Comparison of ENCODE assay signal across 8 cellular contexts in the genomic region with DNA sequence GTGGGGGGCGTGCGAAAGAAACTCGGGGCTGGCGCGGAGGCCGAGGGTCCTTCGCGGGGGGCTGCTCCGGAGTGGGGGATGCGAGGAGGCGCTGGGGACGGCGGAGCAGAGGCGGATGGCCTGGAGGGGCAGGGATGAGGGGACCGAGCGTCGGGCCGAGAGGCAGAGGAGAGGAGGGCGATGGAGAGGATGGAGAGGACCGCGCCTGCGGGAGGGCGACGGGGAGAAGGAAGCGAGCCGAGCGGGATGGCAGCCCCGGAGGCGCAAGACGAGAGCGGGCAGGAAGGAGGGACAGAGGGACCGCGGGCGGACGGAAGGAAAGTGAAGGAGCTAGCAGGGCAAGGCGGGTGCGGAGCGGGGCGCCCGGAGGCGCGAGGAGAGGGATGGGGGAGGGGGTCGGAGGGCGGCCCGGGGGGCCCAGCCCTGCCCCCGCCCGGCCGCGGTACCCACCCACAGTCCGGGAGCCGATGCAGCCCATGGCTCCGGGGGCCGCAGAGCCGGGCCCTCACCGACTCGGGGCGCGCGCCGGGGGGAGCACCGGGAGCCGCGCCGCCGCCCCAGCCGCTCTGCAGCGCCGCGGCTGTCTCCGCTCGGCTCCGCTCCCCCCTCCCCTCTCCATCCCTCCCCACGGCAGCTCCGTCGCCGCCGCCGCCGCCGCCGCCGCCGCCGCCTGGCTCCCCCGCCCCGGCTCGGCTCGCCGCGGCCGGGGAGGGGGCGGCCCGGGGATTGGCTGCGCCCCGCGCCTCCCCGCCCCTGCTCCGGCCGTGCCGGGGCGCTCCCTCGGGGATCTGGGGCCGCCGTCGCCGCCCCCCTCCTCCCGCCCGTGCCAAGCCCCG. TPM values are rescaled to one million over a fixed set of nuclear protein-coding genes. Genes with fewer than 3 reads are reported as not detected.
DNase-seq lines count a peak whose midpoint lies in the region; ATAC-seq and TF ChIP-seq lines count a peak whose summit lies in the region.

A gene (minus strand): TSS at position 588 of the 836 bp plus-strand sequence. CDS start 110 bp downstream, at position 478.

- no peaks in the 10 kb centered on the region for H3K9me3 Mint-ChIP-seq in activated T-cell treated with anti-CD3 and anti-CD28 coated beads, Interleukin-2, amount 50 U/mL, for 72 hours

- peak within 1 kb of the TSS; percentile 55 for H3K4me3 ChIP-seq in GM08714 (ENCODE audit: low read length)
- peak within 1 kb of the TSS; percentile 49 for H3K4me3 ChIP-seq in HL-60 (replicated peaks; ENCODE audit: insufficient read depth, low read length)
- H3K4me3 ChIP-seq in osteoblast (ENCODE audit: insufficient read depth, low read length), result peak within 1 kb of the TSS; percentile 72
- H3K4me3 ChIP-seq in adrenal gland, result peak within 1 kb of the TSS in 1 of 4 donors; percentile 65

- peak; percentile 79 for ATAC-seq in activated T-cell treated with anti-CD3 and anti-CD28 coated beads, Interleukin-2, amount 50 U/mL, for 72 hours (replicated peaks in 1 of 2)
- ATAC-seq in HG03469 (IDR thresholded peaks at IDR 0.05; ENCODE audit: unreplicated experiment), result no peak

- H3K27ac ChIP-seq in HL-60 (replicated peaks) (no peak within 1 kb of the TSS), osteoblast (ENCODE audit: low read depth, low read length) (no peak within 1 kb of the TSS), adrenal gland (no peak within 1 kb of the TSS)

- peak within 1 kb of the TSS; percentile 83 for H3K4me2 ChIP-seq in osteoblast (ENCODE audit: insufficient read depth, low read length)

- peak within 1 kb of the TSS; percentile 65 for H2AFZ ChIP-seq in osteoblast (ENCODE audit: low read length)

- 0 to 1% (median 1%) methylated on average over 35 to 100 of the region's 109 CpGs for WGBS in adrenal gland, 4 donors

- peaks cover 2 to 4% of the 10 kb centered on the region in 2 donors for H3K36me3 Mint-ChIP-seq in activated T-cell treated with anti-CD3 and anti-CD28 coated beads, Interleukin-2, amount 50 U/mL, for 72 hours (ENCODE audit: insufficient read depth in 2 of 2)

- no peaks in the 10 kb centered on the region for H3K9me3 ChIP-seq in osteoblast (ENCODE audit: low read depth, low read length)
- H3K9me3 ChIP-seq in adrenal gland (replicated peaks in 1 of 3), result no peaks in the 10 kb centered on the region

- H3K79me2 ChIP-seq in osteoblast (ENCODE audit: insufficient read depth, low read length), result no peaks in the 10 kb centered on the region

- H3K4me1 Mint-ChIP-seq in activated T-cell treated with anti-CD3 and anti-CD28 coated beads, Interleukin-2, amount 50 U/mL, for 72 hours (ENCODE audit: low read depth), result peaks cover 13% of the 10 kb centered on the region

- intact Hi-C loops in adrenal gland (cut with DNase I), result no loop called here

- H3K36me3 ChIP-seq in osteoblast (ENCODE audit: insufficient read depth, low read length) (no peaks in the 10 kb centered on the region), adrenal gland (replicated peaks in 1 of 2) (no peaks in the 10 kb centered on the region)

- TF ChIP-seq POLR2A in adrenal gland (IDR thresholded peaks at IDR 0.05), result no peak

- no peak within 1 kb of the TSS for H3K27ac Mint-ChIP-seq in activated T-cell treated with anti-CD3 and anti-CD28 coated beads, Interleukin-2, amount 50 U/mL, for 72 hours

- H3K4me3 Mint-ChIP-seq in activated T-cell treated with anti-CD3 and anti-CD28 coated beads, Interleukin-2, amount 50 U/mL, for 72 hours, result peak within 1 kb of the TSS; percentile 86 to 93

- no peaks in the 10 kb centered on the region for H3K4me1 ChIP-seq in osteoblast (ENCODE audit: insufficient read depth, low read length)
- H3K4me1 ChIP-seq in adrenal gland (replicated peaks in 1 of 2), result peaks cover 8 to 15% of the 10 kb centered on the region in 2 donors

- TF ChIP-seq CTCF in HL-60 (IDR thresholded peaks at IDR 0.05; ENCODE audit: insufficient read depth, low read length), result no peak
- TF ChIP-seq CTCF in osteoblast (IDR thresholded peaks at IDR 0.05; ENCODE audit: extremely low read depth, low read depth, low read length), result no peak
- no peak for TF ChIP-seq CTCF in adrenal gland (IDR thresholded peaks at IDR 0.05)

- no peaks in the 10 kb centered on the region for H4K20me1 ChIP-seq in osteoblast (ENCODE audit: insufficient read depth, low read length)

- H3K27me3 ChIP-seq in HL-60 (ENCODE audit: insufficient read depth, poor library complexity, severe bottlenecking), result peaks cover 39% of the 10 kb centered on the region
- H3K27me3 ChIP-seq in osteoblast (ENCODE audit: insufficient read depth, low read length), result peaks cover 41% of the 10 kb centered on the region
- peaks cover 17% of the 10 kb centered on the region for H3K27me3 ChIP-seq in adrenal gland

- DNase-seq in HL-60 (ENCODE audit: low read depth in 1 of 2, low spot score in 1 of 2) (no peak), globus pallidus (ENCODE audit: low spot score) (peak; percentile 75), osteoblast (ENCODE audit: insufficient read length, low spot score, missing footprints) (peak; percentile 95), SHP77 (lab: John Stamatoyannopoulos, UW) (no peak), adrenal gland (no peak)
- peak; percentile 48 to 58 for DNase-seq in activated T-cell treated with anti-CD3 and anti-CD28 coated beads, Interleukin-2, amount 50 U/mL, for 72 hours

- H3K27me3 Mint-ChIP-seq in activated T-cell treated with anti-CD3 and anti-CD28 coated beads, Interleukin-2, amount 50 U/mL, for 72 hours (ENCODE audit: low read depth), result peaks cover 45% of the 10 kb centered on the region

RNA-seq across cellular contexts. Expression of the gene that starts here (rescaled TPM):
- 1 to 10 TPM; 3.1 TPM for total RNA-seq in activated T-cell treated with anti-CD3 and anti-CD28 coated beads, Interleukin-2, amount 50 U/mL, for 72 hours
- total RNA-seq in osteoblast (1.2 and 1.4 TPM in 2 replicates), adrenal gland (1 to 10 TPM in 1 of 8 donors, under 1 TPM in 7; 0.10 to 1.2 (median 0.45) TPM)
- polyA plus RNA-seq in adrenal gland, result under 1 TPM; 0.20 to 0.40 (median 0.29) TPM

Comparison
In these comparisons a context has a peak if more than half of its experiments do, and no peak if none do; other contexts are left out.
1. DNase-seq: peak in activated T-cell treated with anti-CD3 and anti-CD28 coated beads, Interleukin-2, amount 50 U/mL, for 72 hours (2 of 2), globus pallidus (single experiment) and osteoblast (single experiment); none in HL-60 (0 of 2), SHP77 (0 of 2) and adrenal gland (0 of 7).